Comparison of ENCODE assay signal across 2 cellular contexts in genomic region chr6:28081486-28081751, GRCh38.
TF ChIP-seq lines count a peak whose summit lies in the region.

No MANE protein-coding gene starts in this region.

TF ChIP-seq in GM23338, 12 proteins besides CTCF, POLR2A, EP300 and RAD21:
- TF ChIP-seq, protein P1, sequence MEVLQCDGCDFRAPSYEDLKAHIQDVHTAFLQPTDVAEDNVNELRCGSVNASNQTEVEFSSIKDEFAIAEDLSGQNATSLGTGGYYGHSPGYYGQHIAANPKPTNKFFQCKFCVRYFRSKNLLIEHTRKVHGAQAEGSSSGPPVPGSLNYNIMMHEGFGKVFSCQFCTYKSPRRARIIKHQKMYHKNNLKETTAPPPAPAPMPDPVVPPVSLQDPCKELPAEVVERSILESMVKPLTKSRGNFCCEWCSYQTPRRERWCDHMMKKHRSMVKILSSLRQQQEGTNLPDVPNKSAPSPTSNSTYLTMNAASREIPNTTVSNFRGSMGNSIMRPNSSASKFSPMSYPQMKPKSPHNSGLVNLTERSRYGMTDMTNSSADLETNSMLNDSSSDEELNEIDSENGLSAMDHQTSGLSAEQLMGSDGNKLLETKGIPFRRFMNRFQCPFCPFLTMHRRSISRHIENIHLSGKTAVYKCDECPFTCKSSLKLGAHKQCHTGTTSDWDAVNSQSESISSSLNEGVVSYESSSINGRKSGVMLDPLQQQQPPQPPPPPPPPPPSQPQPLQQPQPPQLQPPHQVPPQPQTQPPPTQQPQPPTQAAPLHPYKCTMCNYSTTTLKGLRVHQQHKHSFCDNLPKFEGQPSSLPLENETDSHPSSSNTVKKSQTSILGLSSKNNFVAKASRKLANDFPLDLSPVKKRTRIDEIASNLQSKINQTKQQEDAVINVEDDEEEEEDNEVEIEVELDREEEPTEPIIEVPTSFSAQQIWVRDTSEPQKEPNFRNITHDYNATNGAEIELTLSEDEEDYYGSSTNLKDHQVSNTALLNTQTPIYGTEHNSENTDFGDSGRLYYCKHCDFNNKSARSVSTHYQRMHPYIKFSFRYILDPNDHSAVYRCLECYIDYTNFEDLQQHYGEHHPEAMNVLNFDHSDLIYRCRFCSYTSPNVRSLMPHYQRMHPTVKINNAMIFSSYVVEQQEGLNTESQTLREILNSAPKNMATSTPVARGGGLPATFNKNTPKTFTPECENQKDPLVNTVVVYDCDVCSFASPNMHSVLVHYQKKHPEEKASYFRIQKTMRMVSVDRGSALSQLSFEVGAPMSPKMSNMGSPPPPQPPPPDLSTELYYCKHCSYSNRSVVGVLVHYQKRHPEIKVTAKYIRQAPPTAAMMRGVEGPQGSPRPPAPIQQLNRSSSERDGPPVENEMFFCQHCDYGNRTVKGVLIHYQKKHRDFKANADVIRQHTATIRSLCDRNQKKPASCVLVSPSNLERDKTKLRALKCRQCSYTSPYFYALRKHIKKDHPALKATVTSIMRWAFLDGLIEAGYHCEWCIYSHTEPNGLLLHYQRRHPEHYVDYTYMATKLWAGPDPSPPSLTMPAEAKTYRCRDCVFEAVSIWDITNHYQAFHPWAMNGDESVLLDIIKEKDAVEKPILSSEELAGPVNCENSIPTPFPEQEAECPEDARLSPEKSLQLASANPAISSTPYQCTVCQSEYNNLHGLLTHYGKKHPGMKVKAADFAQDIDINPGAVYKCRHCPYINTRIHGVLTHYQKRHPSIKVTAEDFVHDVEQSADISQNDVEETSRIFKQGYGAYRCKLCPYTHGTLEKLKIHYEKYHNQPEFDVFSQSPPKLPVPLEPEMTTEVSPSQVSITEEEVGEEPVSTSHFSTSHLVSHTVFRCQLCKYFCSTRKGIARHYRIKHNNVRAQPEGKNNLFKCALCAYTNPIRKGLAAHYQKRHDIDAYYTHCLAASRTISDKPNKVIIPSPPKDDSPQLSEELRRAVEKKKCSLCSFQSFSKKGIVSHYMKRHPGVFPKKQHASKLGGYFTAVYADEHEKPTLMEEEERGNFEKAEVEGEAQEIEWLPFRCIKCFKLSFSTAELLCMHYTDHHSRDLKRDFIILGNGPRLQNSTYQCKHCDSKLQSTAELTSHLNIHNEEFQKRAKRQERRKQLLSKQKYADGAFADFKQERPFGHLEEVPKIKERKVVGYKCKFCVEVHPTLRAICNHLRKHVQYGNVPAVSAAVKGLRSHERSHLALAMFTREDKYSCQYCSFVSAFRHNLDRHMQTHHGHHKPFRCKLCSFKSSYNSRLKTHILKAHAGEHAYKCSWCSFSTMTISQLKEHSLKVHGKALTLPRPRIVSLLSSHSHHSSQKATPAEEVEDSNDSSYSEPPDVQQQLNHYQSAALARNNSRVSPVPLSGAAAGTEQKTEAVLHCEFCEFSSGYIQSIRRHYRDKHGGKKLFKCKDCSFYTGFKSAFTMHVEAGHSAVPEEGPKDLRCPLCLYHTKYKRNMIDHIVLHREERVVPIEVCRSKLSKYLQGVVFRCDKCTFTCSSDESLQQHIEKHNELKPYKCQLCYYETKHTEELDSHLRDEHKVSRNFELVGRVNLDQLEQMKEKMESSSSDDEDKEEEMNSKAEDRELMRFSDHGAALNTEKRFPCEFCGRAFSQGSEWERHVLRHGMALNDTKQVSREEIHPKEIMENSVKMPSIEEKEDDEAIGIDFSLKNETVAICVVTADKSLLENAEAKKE (CRISPR knock-in tag; IDR thresholded peaks at IDR 0.05): no peak
- no peak for TF ChIP-seq NANOG (IDR thresholded peaks at IDR 0.05; ENCODE audit: borderline replicate concordance)
- TF ChIP-seq POLR2AphosphoS5 (IDR thresholded peaks at IDR 0.05; ENCODE audit: low read depth): no peak
- no peak for TF ChIP-seq CREB1 (CRISPR knock-in tag; IDR thresholded peaks at IDR 0.05; ENCODE audit: low read depth)
- no peak for TF ChIP-seq STAT1 (IDR thresholded peaks at IDR 0.05; ENCODE audit: unreplicated experiment)
- no peak for TF ChIP-seq ZNF331 (CRISPR knock-in tag; IDR thresholded peaks at IDR 0.05; ENCODE audit: low read depth)
- TF ChIP-seq REST (IDR thresholded peaks at IDR 0.05; ENCODE audit: unreplicated experiment): no peak
- TF ChIP-seq, protein P2, sequence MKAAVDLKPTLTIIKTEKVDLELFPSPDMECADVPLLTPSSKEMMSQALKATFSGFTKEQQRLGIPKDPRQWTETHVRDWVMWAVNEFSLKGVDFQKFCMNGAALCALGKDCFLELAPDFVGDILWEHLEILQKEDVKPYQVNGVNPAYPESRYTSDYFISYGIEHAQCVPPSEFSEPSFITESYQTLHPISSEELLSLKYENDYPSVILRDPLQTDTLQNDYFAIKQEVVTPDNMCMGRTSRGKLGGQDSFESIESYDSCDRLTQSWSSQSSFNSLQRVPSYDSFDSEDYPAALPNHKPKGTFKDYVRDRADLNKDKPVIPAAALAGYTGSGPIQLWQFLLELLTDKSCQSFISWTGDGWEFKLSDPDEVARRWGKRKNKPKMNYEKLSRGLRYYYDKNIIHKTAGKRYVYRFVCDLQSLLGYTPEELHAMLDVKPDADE (IDR thresholded peaks at IDR 0.05): no peak
- TF ChIP-seq JUNB (IDR thresholded peaks at IDR 0.05; ENCODE audit: unreplicated experiment): no peak
- TF ChIP-seq EZH2phosphoT487 (IDR thresholded peaks at IDR 0.05; ENCODE audit: unreplicated experiment): no peak
- no peak for TF ChIP-seq EZH2 (IDR thresholded peaks at IDR 0.05; ENCODE audit: low read depth, unreplicated experiment)
- no peak for TF ChIP-seq ZNF114 (CRISPR knock-in tag; IDR thresholded peaks at IDR 0.05)

TF ChIP-seq in K562, 482 proteins besides CTCF, POLR2A, EP300 and RAD21 (continued from another document):
- TF ChIP-seq E2F5 (CRISPR knock-in tag; IDR thresholded peaks at IDR 0.05) (0 out of 2 replicates have a peak, but pooled peaks have one; percentile 13), ZBTB11 (CRISPR knock-in tag; IDR thresholded peaks at IDR 0.05) (no peak), BRF1 (IDR thresholded peaks at IDR 0.05; ENCODE audit: borderline replicate concordance, extremely low read depth, insufficient read length) (no peak), ZNF224 (CRISPR knock-in tag; IDR thresholded peaks at IDR 0.05) (no peak), FOXA1 (IDR thresholded peaks at IDR 0.05; ENCODE audit: borderline replicate concordance) (no peak), ETS2 (tag; IDR thresholded peaks at IDR 0.05; ENCODE audit: borderline replicate concordance, poor library complexity, severe bottlenecking) (no peak), NR3C1 (CRISPR knock-in tag; IDR thresholded peaks at IDR 0.05) (no peak), SMARCC2 (IDR thresholded peaks at IDR 0.05; ENCODE audit: low read depth) (no peak), CSDE1 (IDR thresholded peaks at IDR 0.05) (no peak), FOXK2 (conservative IDR thresholded peaks at IDR 0.05 in 1 of 2, IDR thresholded peaks at IDR 0.05 in 1 of 2; ENCODE audit: low read depth in 2 of 2) (no peak), GATA2 (CRISPR knock-in tag; IDR thresholded peaks at IDR 0.05) (no peak), KDM5B (IDR thresholded peaks at IDR 0.05; ENCODE audit: insufficient replicate concordance, low read depth, low read length) (peak; percentile 39), PRDM10 (IDR thresholded peaks at IDR 0.05; ENCODE audit: partially characterized antibody) (peak; percentile 23), ZNF518B (CRISPR knock-in tag; IDR thresholded peaks at IDR 0.05) (no peak), NR2C1 (IDR thresholded peaks at IDR 0.05) (no peak), NR2C1 (tag; IDR thresholded peaks at IDR 0.05) (no peak), EP400 (IDR thresholded peaks at IDR 0.05) (no peak), SIN3A (IDR thresholded peaks at IDR 0.05; ENCODE audit: borderline replicate concordance in 2 of 2, control insufficient read depth in 1 of 2, low read depth in 2 of 2, low read length in 2 of 2) (no peak)
- TF ChIP-seq, protein P3, sequence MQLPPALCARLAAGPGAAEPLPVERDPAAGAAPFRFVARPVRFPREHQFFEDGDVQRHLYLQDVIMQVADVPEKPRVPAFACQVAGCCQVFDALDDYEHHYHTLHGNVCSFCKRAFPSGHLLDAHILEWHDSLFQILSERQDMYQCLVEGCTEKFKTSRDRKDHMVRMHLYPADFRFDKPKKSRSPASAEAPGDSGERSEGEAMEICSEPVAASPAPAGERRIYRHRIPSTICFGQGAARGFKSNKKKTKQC (CRISPR knock-in tag; IDR thresholded peaks at IDR 0.05): no peak
